9 cellular contexts compared by ENCODE assay signal in the genomic region with DNA sequence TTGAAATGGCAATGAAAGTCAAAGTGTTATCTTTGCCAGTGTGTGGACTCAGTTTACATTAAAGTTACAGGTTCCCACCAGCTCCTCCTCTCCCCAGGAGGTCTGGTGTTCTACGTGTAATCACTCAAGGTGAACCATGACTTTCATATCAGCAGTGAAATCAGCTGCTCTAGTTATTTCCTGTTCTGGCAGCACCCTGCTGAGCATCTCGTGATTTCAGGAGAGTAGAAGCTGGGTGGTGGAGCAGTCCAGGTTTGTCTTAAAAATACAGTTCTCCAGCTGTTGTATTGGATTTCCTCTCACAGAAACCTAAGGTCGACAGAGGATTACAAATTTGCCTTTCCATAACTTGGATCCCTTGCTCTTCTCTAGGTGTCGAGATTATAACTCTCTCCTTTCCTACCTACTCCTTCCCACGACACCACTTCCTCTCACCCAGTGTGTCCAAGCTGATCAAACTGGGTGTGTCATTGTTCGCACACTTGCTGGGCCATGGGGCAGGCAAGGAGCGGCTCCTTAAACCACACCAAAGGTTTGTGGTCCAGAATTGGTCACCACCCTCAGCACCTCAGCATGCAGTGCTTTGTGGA. TPM values are rescaled to one million over a fixed set of nuclear protein-coding genes. Genes with fewer than 3 reads are reported as not detected.
A peak's percentile ranks its signal among the peaks of the same experiment; 100 is the strongest.
DNase-seq lines count a peak whose midpoint lies in the region; ATAC-seq and TF ChIP-seq lines count a peak whose summit lies in the region.
"Had no signal": no experiment of that assay in that cellular context is flagged by ENCODE, and none has a peak within 500 bp of the region (broad histone marks: within the 10 kb centered on the region; RNA-seq: fewer than 3 reads in every experiment).

No MANE protein-coding gene starts in this region.

- H2AFZ ChIP-seq in KMS-11 (ENCODE audit: low read depth): peak overlapping the region; percentile 68

- no peaks in the 10 kb centered on the region for H3K27me3 ChIP-seq in KMS-11 (ENCODE audit: insufficient read depth, low read depth)

- H3K9me3 Mint-ChIP-seq in dendritic cell treated with granulocyte-macrophage colony-stimulating factor and Interleukin-4, amounts not matched to agents 40 ng/mL and 50 ng/mL, for 4 days: no peaks in the 10 kb centered on the region
- H3K9me3 Mint-ChIP-seq: HFFc6 had no signal

- intact Hi-C loops in dendritic cell treated with granulocyte-macrophage colony-stimulating factor and Interleukin-4, amounts not matched to agents 40 ng/mL and 50 ng/mL, for 4 days (cut with micrococcal nuclease): no loop called here

- peaks cover 57% of the 10 kb centered on the region for H3K4me1 ChIP-seq in KMS-11 (ENCODE audit: low read depth, poor library complexity, severe bottlenecking)

- H3K4me2 ChIP-seq in KMS-11: peak overlapping the region; percentile 64

- H3K36me3 Mint-ChIP-seq in dendritic cell treated with granulocyte-macrophage colony-stimulating factor and Interleukin-4, amounts not matched to agents 40 ng/mL and 50 ng/mL, for 4 days (ENCODE audit: low read depth): no peaks in the 10 kb centered on the region

- no peaks in the 10 kb centered on the region for H3K27me3 Mint-ChIP-seq in dendritic cell treated with granulocyte-macrophage colony-stimulating factor and Interleukin-4, amounts not matched to agents 40 ng/mL and 50 ng/mL, for 4 days

- DNase-seq in GM12865 (ENCODE audit: low read depth): peak; percentile 71
- DNase-seq in cerebellum (ENCODE audit: low spot score): no peak
- DNase-seq in SKM-1 (lab: John Stamatoyannopoulos, UW; ENCODE audit: unreplicated experiment): no peak
- no peak for DNase-seq in effector CD8-positive, alpha-beta T cell (lab: John Stamatoyannopoulos, UW)
- no peak for DNase-seq in dedifferentiated amniotic fluid mesenchymal stem cell (ENCODE audit: extremely low spot score)
- DNase-seq: HFFc6 had no signal

- H3K4me3 Mint-ChIP-seq in dendritic cell treated with granulocyte-macrophage colony-stimulating factor and Interleukin-4, amounts not matched to agents 40 ng/mL and 50 ng/mL, for 4 days: no peak overlapping the region
- H3K4me3 Mint-ChIP-seq: HFFc6 had no signal

- peak; percentile 76 for ATAC-seq in GM21529 (IDR thresholded peaks at IDR 0.05; ENCODE audit: unreplicated experiment)

- peak overlapping the region; percentile 27; the same call in 1 of the 2 replicates for H3K9ac ChIP-seq in KMS-11

- H3K27ac Mint-ChIP-seq in dendritic cell treated with granulocyte-macrophage colony-stimulating factor and Interleukin-4, amounts not matched to agents 40 ng/mL and 50 ng/mL, for 4 days: peak overlapping the region; percentile 54
- H3K27ac Mint-ChIP-seq: HFFc6 had no signal

- H3K4me1 Mint-ChIP-seq in dendritic cell treated with granulocyte-macrophage colony-stimulating factor and Interleukin-4, amounts not matched to agents 40 ng/mL and 50 ng/mL, for 4 days (ENCODE audit: low read depth): peaks cover 62% of the 10 kb centered on the region

- no peaks in the 10 kb centered on the region for H3K79me2 ChIP-seq in KMS-11 (ENCODE audit: insufficient read depth, low read depth)

- no peaks in the 10 kb centered on the region for H4K20me1 ChIP-seq in KMS-11 (ENCODE audit: insufficient read depth)

- H3K4me3 ChIP-seq in GM12865 (ENCODE audit: low read depth, low read length) (no peak overlapping the region), KMS-11 (IDR thresholded peaks at IDR 0.05; ENCODE audit: insufficient read depth, low read depth, low read length) (peak overlapping the region; percentile 60)

- peak overlapping the region; percentile 69 for H3K27ac ChIP-seq in KMS-11

- TF ChIP-seq CTCF in GM12865 (IDR thresholded peaks at IDR 0.05; ENCODE audit: insufficient read depth, low read depth, low read length, missing control alignments) (no peak), KMS-11 (conservative IDR thresholded peaks at IDR 0.05; ENCODE audit: low read depth, low read length) (no peak)

- H3K36me3 ChIP-seq in KMS-11 (ENCODE audit: insufficient read depth): no peaks in the 10 kb centered on the region

RNA-seq across cellular contexts. Expression of a gene that starts 13.0 kb away (rescaled TPM):
- 0.82 TPM for total RNA-seq in cerebellum
- total RNA-seq: HFFc6 had no signal
